11 cellular contexts compared by ENCODE assay signal in genomic region chr1:165224504-165224903, GRCh38.
"Had no signal": no experiment of that assay in that cellular context is flagged by ENCODE, and none has a peak within 500 bp of the region (broad histone marks: within the 10 kb centered on the region; RNA-seq: fewer than 3 reads in every experiment).

No MANE protein-coding gene starts in this region.

- H3K9me3 ChIP-seq: HAP-1 had no signal

- H3K9ac ChIP-seq: GM23248 had no signal

- H2AFZ ChIP-seq: GM23248, GM23338 had no signal

- H3K4me1 ChIP-seq: HAP-1 had no signal

- H3K27ac ChIP-seq: GM23248 had no signal

- ATAC-seq: GM23338, HCT116 had no signal

- H3K4me3 ChIP-seq: GM23248, GM23338, HAP-1 had no signal

- H3K4me2 ChIP-seq: GM23338 had no signal

- DNase-seq: GM23248, GOT3, H7, H9, HCEC 1CT, HFFc6 had no signal

- FAIRE-seq: H1, H54 had no signal

- H3K36me3 ChIP-seq: HAP-1 had no signal
